In genomic region chr2:44934521-44934961, GRCh38 we compare ENCODE assay signal across 12 cellular contexts. TPM values are rescaled to one million over a fixed set of nuclear protein-coding genes. Genes with fewer than 3 reads are reported as not detected.
DNase-seq lines count a peak whose midpoint lies in the region; ATAC-seq and TF ChIP-seq lines count a peak whose summit lies in the region.
"Had no signal": no experiment of that assay in that cellular context is flagged by ENCODE, and none has a peak within 500 bp of the region (broad histone marks: within the 10 kb centered on the region; RNA-seq: fewer than 3 reads in every experiment).

No MANE protein-coding gene starts in this region.

- H3K4me1 ChIP-seq in breast epithelium (peaks cover 4 to 22% of the 10 kb centered on the region in 2 donors), adrenal gland (replicated peaks in 1 of 2) (peaks cover 7 to 12% of the 10 kb centered on the region in 2 donors)

- H3K4me3 ChIP-seq in breast epithelium: peak overlapping the region in 2 of 3 donors; percentile 23 to 60
- peak overlapping the region; percentile 100 for H3K4me3 ChIP-seq in retinal pigment epithelial cell (ENCODE audit: low read length)
- H3K4me3 ChIP-seq in adrenal gland: no peak overlapping the region

- intact Hi-C loops in breast epithelium (cut with DNase I; ENCODE audit: low total_unique reads): no loop called here
- intact Hi-C loops in adrenal gland (cut with DNase I): no loop called here
- intact Hi-C loops in activated CD4-positive, alpha-beta memory T cell treated with anti-CD3 and anti-CD28 coated beads for 36 hours (cut with micrococcal nuclease): loop anchor here (5.0 kb wide), 1 partner anchor 132 kb away; no protein-coding TSS in a partner anchor

- no peak for TF ChIP-seq CTCF in breast epithelium (IDR thresholded peaks at IDR 0.05)
- no peak for TF ChIP-seq CTCF in retinal pigment epithelial cell (conservative IDR thresholded peaks at IDR 0.05; ENCODE audit: low read depth, low read length)
- TF ChIP-seq CTCF in adrenal gland (IDR thresholded peaks at IDR 0.05): no peak

- peaks cover 20% of the 10 kb centered on the region for H3K4me1 Mint-ChIP-seq in activated CD4-positive, alpha-beta memory T cell treated with anti-CD3 and anti-CD28 coated beads for 36 hours (ENCODE audit: low read depth)

- H3K27me3 ChIP-seq in breast epithelium (peaks cover 7 to 98% of the 10 kb centered on the region in 2 donors), adrenal gland (peaks cover 98% of the 10 kb centered on the region)

- H3K27me3 Mint-ChIP-seq in activated CD4-positive, alpha-beta memory T cell treated with anti-CD3 and anti-CD28 coated beads for 36 hours: peaks cover 74% of the 10 kb centered on the region

- 1 to 3% (median 1%) methylated on average over 25 to 33 of the region's 33 CpGs for WGBS in adrenal gland, 4 donors

- no peak for ATAC-seq in GM18870 (IDR thresholded peaks at IDR 0.05; ENCODE audit: unreplicated experiment)

- H3K4me3 Mint-ChIP-seq in activated CD4-positive, alpha-beta memory T cell treated with anti-CD3 and anti-CD28 coated beads for 36 hours: no peak overlapping the region

- DNase-seq in NCI-H2227 treated with DMSO at 0.1 percent for 48 hours (lab: John Stamatoyannopoulos, UW) (peak; percentile 17), NCI-H2227 (lab: John Stamatoyannopoulos, UW; ENCODE audit: unreplicated experiment) (no peak), Kasumi-1 (lab: John Stamatoyannopoulos, UW) (peak; percentile 16 to 49), breast epithelium (ENCODE audit: low spot score in 2 of 2) (no peak), retinal pigment epithelial cell (ENCODE audit: low read depth) (no peak), adrenal gland (no peak)
- DNase-seq in activated CD4-positive, alpha-beta memory T cell treated with anti-CD3 and anti-CD28 coated beads for 36 hours: no peak
- DNase-seq: NCI-H1048; RPMI8226; stimulated activated CD4-positive, alpha-beta T cell treated with anti-CD3 and anti-CD28 coated beads, Interleukin-4, amount 100 ng/mL, for 1 hour had no signal

- CTCF ChIA-PET in activated CD4-positive, alpha-beta memory T cell treated with anti-CD3 and anti-CD28 coated beads for 36 hours (lab: Charles Lee): no interaction called here

- H3K9me3 ChIP-seq in breast epithelium: no peaks in the 10 kb centered on the region
- H3K9me3 ChIP-seq in adrenal gland (replicated peaks in 1 of 3): no peaks in the 10 kb centered on the region
- H3K9me3 ChIP-seq: thoracic aorta had no signal

- TF ChIP-seq POLR2A in breast epithelium (IDR thresholded peaks at IDR 0.05): no peak
- no peak for TF ChIP-seq POLR2A in adrenal gland (IDR thresholded peaks at IDR 0.05)

- H3K27ac ChIP-seq in breast epithelium (no peak overlapping the region), adrenal gland (no peak overlapping the region)
- H3K27ac ChIP-seq: thoracic aorta had no signal

- no peaks in the 10 kb centered on the region for H3K36me3 Mint-ChIP-seq in activated CD4-positive, alpha-beta memory T cell treated with anti-CD3 and anti-CD28 coated beads for 36 hours

- POLR2A ChIA-PET in activated CD4-positive, alpha-beta memory T cell treated with anti-CD3 and anti-CD28 coated beads for 36 hours (lab: Charles Lee): no interaction called here

- H3K9me3 Mint-ChIP-seq in activated CD4-positive, alpha-beta memory T cell treated with anti-CD3 and anti-CD28 coated beads for 36 hours: no peaks in the 10 kb centered on the region

- H3K27ac Mint-ChIP-seq in activated CD4-positive, alpha-beta memory T cell treated with anti-CD3 and anti-CD28 coated beads for 36 hours: no peak overlapping the region

- no peaks in the 10 kb centered on the region for H3K36me3 ChIP-seq in breast epithelium
- no peaks in the 10 kb centered on the region for H3K36me3 ChIP-seq in adrenal gland (replicated peaks in 1 of 2)
- H3K36me3 ChIP-seq: thoracic aorta had no signal

RNA-seq across cellular contexts. Expression of gene SIX3, which starts 7.0 kb away (rescaled TPM):
- total RNA-seq in breast epithelium (not detected), adrenal gland (not detected)
- polyA plus RNA-seq in adrenal gland: not detected
- not detected for total RNA-seq in activated CD4-positive, alpha-beta memory T cell treated with anti-CD3 and anti-CD28 coated beads for 36 hours

Comparison
In these comparisons a context has a peak if more than half of its experiments do, and no peak if none do; other contexts are left out.
1. DNase-seq: peak in NCI-H2227 treated with DMSO at 0.1 percent for 48 hours (single experiment) and Kasumi-1 (2 of 2); none in NCI-H2227 (single experiment), breast epithelium (0 of 2), retinal pigment epithelial cell (single experiment), adrenal gland (0 of 7) and activated CD4-positive, alpha-beta memory T cell treated with anti-CD3 and anti-CD28 coated beads for 36 hours (single experiment).
2. H3K4me3 ChIP-seq: peak in breast epithelium (2 of 3) and retinal pigment epithelial cell (single experiment); none in adrenal gland (0 of 4).